21 cellular contexts compared by ENCODE assay signal in genomic region chr9:87451149-87451548, GRCh38.
"Had no signal": no experiment of that assay in that cellular context is flagged by ENCODE, and none has a peak within 500 bp of the region (broad histone marks: within the 10 kb centered on the region; RNA-seq: fewer than 3 reads in every experiment).

No MANE protein-coding gene starts in this region.

- H3K4me3 ChIP-seq: left ventricle myocardium inferior, lower lobe of right lung, psoas muscle, smooth muscle cell, suprapubic skin, thyroid gland had no signal

- H3K9me3 ChIP-seq: psoas muscle, suprapubic skin, thyroid gland had no signal

- H3K27me3 Mint-ChIP-seq: memory B cell; natural killer cell treated with Interleukin-12 subunit alpha and Interleukin-12 subunit beta and Interleukin-15 and Interleukin-18, amount 100 ng/mL, for 72 hours; type B pancreatic cell had no signal

- DNase-seq: dermis blood vessel endothelial cell; foreskin keratinocyte; immature natural killer cell; kidney; left cardiac atrium; left ventricle myocardium inferior; lower lobe of right lung; occipital lobe; psoas muscle; stimulated activated CD4-positive, alpha-beta T cell treated with anti-CD3 and anti-CD28 coated beads, Interleukin-2, amount 100 ng/mL, for 48 hours; stimulated activated CD8-positive, alpha-beta memory T cell treated with anti-CD3 and anti-CD28 coated beads, Interleukin-4, amount 100 ng/mL, for 48 hours; stimulated activated naive CD8-positive, alpha-beta T cell treated with anti-CD3 and anti-CD28 coated beads, Interleukin-15, Interleukin-2, amounts not matched to agents 100 U/mL and 50 U/mL, for 24 hours; thyroid gland had no signal

- H3K36me3 Mint-ChIP-seq: memory B cell; stimulated activated effector memory CD8-positive, alpha-beta T cell treated with anti-CD3 and anti-CD28 coated beads, Interleukin-12 subunit alpha, Interleukin-12 subunit beta, amount 100 ng/mL, for 72 hours had no signal

- H3K27me3 ChIP-seq: foreskin keratinocyte, suprapubic skin, thyroid gland had no signal

- H3K36me3 ChIP-seq: left ventricle myocardium inferior, lower lobe of right lung, suprapubic skin, thyroid gland had no signal

- H3K4me3 Mint-ChIP-seq: immature natural killer cell; memory B cell; mesothelial cell of epicardium; natural killer cell treated with Interleukin-12 subunit alpha and Interleukin-12 subunit beta and Interleukin-15 and Interleukin-18, amount 100 ng/mL, for 72 hours; stimulated activated effector memory CD8-positive, alpha-beta T cell treated with anti-CD3 and anti-CD28 coated beads, Interleukin-12 subunit alpha, Interleukin-12 subunit beta, amount 100 ng/mL, for 72 hours; type B pancreatic cell had no signal

- H3K27ac Mint-ChIP-seq: immature natural killer cell; memory B cell; mesothelial cell of epicardium; natural killer cell treated with Interleukin-12 subunit alpha and Interleukin-12 subunit beta and Interleukin-15 and Interleukin-18, amount 100 ng/mL, for 72 hours; stimulated activated effector memory CD8-positive, alpha-beta T cell treated with anti-CD3 and anti-CD28 coated beads, Interleukin-12 subunit alpha, Interleukin-12 subunit beta, amount 100 ng/mL, for 72 hours; type B pancreatic cell had no signal

- ATAC-seq: foreskin keratinocyte; left cardiac atrium; lower lobe of right lung; natural killer cell treated with Interleukin-12 subunit alpha and Interleukin-12 subunit beta and Interleukin-15 and Interleukin-18, amount 100 ng/mL, for 72 hours; psoas muscle; stimulated activated effector memory CD8-positive, alpha-beta T cell treated with anti-CD3 and anti-CD28 coated beads, Interleukin-12 subunit alpha, Interleukin-12 subunit beta, amount 100 ng/mL, for 72 hours; stimulated activated naive CD8-positive, alpha-beta T cell treated with anti-CD3 and anti-CD28 coated beads, Interleukin-15, Interleukin-2, amounts not matched to agents 100 U/mL and 50 U/mL, for 24 hours had no signal

- H3K4me1 Mint-ChIP-seq: memory B cell had no signal

- H3K4me1 ChIP-seq: foreskin keratinocyte, left ventricle myocardium inferior, lower lobe of right lung, parathyroid adenoma, psoas muscle, suprapubic skin, thyroid gland had no signal

- H3K27ac ChIP-seq: foreskin keratinocyte, left ventricle myocardium inferior, lower lobe of right lung, parathyroid adenoma, psoas muscle, suprapubic skin, thyroid gland had no signal
